Comparison of ENCODE assay signal across 2 cellular contexts in the genomic region with DNA sequence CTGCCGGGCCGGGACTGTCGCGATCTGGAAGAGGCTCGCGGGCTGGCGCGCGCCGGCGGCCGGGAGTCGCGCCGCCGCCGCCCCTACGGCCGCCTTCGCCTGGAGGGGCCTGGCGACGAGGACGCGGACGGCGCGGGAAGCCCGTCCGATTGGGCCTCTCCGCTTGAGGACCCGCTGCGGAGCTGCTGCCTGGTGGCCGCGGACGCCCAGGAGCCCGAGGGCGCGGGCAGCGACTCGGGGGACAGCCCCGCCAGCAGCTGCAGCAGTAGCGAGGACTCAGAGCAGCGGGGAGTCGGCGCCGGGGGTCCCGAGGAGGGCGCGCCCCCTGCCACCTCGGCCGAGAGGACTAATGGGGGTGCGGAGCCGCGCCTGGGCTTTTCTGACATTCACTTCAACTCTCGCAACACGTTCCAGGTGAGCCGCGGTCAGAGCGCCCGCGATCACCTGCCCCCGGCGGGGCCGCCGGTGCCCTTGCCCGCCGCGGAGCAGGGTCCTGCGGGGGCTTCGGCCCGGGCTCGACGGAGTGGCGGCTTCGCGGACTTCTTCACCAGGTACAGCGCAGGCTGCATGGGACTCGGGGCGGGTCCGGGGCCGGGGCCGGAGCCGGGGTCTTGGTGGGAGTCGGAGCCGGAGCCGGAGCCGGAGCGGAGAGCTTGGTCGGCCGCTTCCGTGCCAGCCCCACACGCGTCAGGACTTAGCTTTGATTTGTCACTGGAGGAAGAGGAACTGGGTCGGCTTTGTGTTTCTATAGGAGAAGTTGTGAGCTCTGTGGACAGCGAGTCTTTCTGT.
TF ChIP-seq lines count a peak whose summit lies in the region.

No MANE protein-coding gene starts in this region.

TF ChIP-seq in HEK293T, 16 proteins besides CTCF, POLR2A, EP300 and RAD21 (continued from another document):
- TF ChIP-seq PKNOX1 (IDR thresholded peaks at IDR 0.05) (no peak), ZNF384 (IDR thresholded peaks at IDR 0.05) (no peak), TARDBP (IDR thresholded peaks at IDR 0.05) (no peak), SUZ12 (IDR thresholded peaks at IDR 0.05) (no peak), HDGF (IDR thresholded peaks at IDR 0.05; ENCODE audit: borderline replicate concordance) (no peak)

TF ChIP-seq in liver, 16 proteins besides CTCF, POLR2A, EP300 and RAD21 (continued from another document):
- TF ChIP-seq, protein P1, sequence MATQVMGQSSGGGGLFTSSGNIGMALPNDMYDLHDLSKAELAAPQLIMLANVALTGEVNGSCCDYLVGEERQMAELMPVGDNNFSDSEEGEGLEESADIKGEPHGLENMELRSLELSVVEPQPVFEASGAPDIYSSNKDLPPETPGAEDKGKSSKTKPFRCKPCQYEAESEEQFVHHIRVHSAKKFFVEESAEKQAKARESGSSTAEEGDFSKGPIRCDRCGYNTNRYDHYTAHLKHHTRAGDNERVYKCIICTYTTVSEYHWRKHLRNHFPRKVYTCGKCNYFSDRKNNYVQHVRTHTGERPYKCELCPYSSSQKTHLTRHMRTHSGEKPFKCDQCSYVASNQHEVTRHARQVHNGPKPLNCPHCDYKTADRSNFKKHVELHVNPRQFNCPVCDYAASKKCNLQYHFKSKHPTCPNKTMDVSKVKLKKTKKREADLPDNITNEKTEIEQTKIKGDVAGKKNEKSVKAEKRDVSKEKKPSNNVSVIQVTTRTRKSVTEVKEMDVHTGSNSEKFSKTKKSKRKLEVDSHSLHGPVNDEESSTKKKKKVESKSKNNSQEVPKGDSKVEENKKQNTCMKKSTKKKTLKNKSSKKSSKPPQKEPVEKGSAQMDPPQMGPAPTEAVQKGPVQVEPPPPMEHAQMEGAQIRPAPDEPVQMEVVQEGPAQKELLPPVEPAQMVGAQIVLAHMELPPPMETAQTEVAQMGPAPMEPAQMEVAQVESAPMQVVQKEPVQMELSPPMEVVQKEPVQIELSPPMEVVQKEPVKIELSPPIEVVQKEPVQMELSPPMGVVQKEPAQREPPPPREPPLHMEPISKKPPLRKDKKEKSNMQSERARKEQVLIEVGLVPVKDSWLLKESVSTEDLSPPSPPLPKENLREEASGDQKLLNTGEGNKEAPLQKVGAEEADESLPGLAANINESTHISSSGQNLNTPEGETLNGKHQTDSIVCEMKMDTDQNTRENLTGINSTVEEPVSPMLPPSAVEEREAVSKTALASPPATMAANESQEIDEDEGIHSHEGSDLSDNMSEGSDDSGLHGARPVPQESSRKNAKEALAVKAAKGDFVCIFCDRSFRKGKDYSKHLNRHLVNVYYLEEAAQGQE (IDR thresholded peaks at IDR 0.05), result no peak
- TF ChIP-seq GABPA (IDR thresholded peaks at IDR 0.05 in 1 of 2, conservative IDR thresholded peaks at IDR 0.05 in 1 of 2), result peak in 1 of 2 donors; percentile 26
